In genomic region chr5:168486136-168486879, GRCh38 we compare ENCODE assay signal across 8 cellular contexts.
A peak's percentile ranks its signal among the peaks of the same experiment; 100 is the strongest.
DNase-seq lines count a peak whose midpoint lies in the region; ATAC-seq and TF ChIP-seq lines count a peak whose summit lies in the region.

Gene RARS1 (plus strand): TSS chr5:168486471. CDS start chr5:168486499, 28 bp downstream.

- H3K4me3 ChIP-seq in astrocyte of the spinal cord (ENCODE audit: low read depth, low read length): peak within 1 kb of the TSS; percentile 94

- ATAC-seq in GM18511 (IDR thresholded peaks at IDR 0.05; ENCODE audit: unreplicated experiment) (peak; percentile 89), HG03039 (IDR thresholded peaks at IDR 0.05; ENCODE audit: unreplicated experiment) (peak; percentile 76)

- TF ChIP-seq CTCF in astrocyte of the spinal cord (IDR thresholded peaks at IDR 0.05; ENCODE audit: low read depth, low read length): peak; percentile 98

- in situ Hi-C loops in astrocyte of the spinal cord (cut with HindIII; ENCODE audit: low sequenced_read_pairs): no loop called here

- DNase-seq in 8988T: peak; percentile 80
- peak; percentile 88 to 94 for DNase-seq in NCI-H2081 (lab: John Stamatoyannopoulos, UW)
- DNase-seq in T1000 (lab: John Stamatoyannopoulos, UW): peak; percentile 88
- DNase-seq in astrocyte of the spinal cord (ENCODE audit: low read depth, low spot score): peak; percentile 93
- DNase-seq in hippocampal formation (lab: John Stamatoyannopoulos, UW): peak; percentile 84 to 90
- peak; percentile 96 for DNase-seq in retina

Comparison
In these comparisons a context has a peak if more than half of its experiments do, and no peak if none do; other contexts are left out.
1. Peak in every context shown above with its lines: DNase-seq, ATAC-seq and H3K4me3 ChIP-seq.